1 cellular context compared by ENCODE assay signal in the genomic region with DNA sequence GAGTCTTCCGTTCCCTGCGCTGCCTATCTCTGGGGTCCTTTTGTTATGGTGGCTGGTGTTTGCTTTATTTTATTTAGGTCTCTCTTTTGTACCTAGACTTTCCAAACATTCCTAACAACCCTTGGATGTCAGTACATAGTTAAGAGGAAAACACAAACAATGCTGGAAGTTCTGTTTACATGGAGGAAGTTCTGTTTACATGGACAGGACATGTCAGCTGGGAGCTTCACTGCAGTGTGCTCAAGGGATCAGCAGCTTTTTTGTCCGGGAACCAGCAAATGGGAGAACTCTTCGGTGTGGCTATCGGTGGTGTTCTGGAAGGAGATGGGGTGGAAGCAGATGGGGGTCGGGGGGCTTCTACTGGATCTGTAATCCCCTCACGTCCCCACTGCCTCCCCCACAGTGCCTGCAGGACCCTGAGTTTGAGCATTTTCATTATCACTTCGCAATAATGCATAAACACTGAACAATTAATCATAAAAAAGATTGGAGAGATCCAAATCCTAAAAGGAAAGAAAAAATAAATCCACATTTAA.
TF ChIP-seq lines count a peak whose summit lies in the region.

No MANE protein-coding gene starts in this region.

TF ChIP-seq in PFSK-1, 5 proteins besides CTCF, POLR2A, EP300 and RAD21 (continued from another document):
- TF ChIP-seq FOXP2 (optimal IDR thresholded peaks at IDR 0.05; ENCODE audit: borderline replicate concordance, extremely low read depth, extremely low read length, insufficient read depth), result peak; percentile 38
- no peak for TF ChIP-seq POLR2AphosphoS5 (IDR thresholded peaks at IDR 0.05; ENCODE audit: low read depth, low read length)
